In genomic region chr1:204065174-204065985, GRCh38 we compare ENCODE assay signal across 11 cellular contexts. TPM values are rescaled to one million over a fixed set of nuclear protein-coding genes. Genes with fewer than 3 reads are reported as not detected.
DNase-seq lines count a peak whose midpoint lies in the region; ATAC-seq and TF ChIP-seq lines count a peak whose summit lies in the region.
"Had no signal": no experiment of that assay in that cellular context is flagged by ENCODE, and none has a peak within 500 bp of the region (broad histone marks: within the 10 kb centered on the region; RNA-seq: fewer than 3 reads in every experiment).

No MANE protein-coding gene starts in this region.

- H3K27ac ChIP-seq in left ventricle myocardium inferior (replicated peaks) = peak overlapping the region; percentile 66

- ATAC-seq in GM18868 (IDR thresholded peaks at IDR 0.05; ENCODE audit: unreplicated experiment) = no peak
- ATAC-seq: Panc1 had no signal

- intact Hi-C loops in left ventricle myocardium inferior (cut with micrococcal nuclease) = no loop called here

- H3K9me3 ChIP-seq in left ventricle myocardium inferior (replicated peaks) = no peaks in the 10 kb centered on the region

- DNase-seq in H7 = peak; percentile 79
- peak; percentile 11 for DNase-seq in T1000 (lab: John Stamatoyannopoulos, UW)
- peak; percentile 64 for DNase-seq in left ventricle myocardium inferior
- peak; percentile 91 for DNase-seq in putamen (ENCODE audit: low spot score)
- DNase-seq in NOMO-1 treated with dmso at 0.1 percent for 144 hours (lab: John Stamatoyannopoulos, UW; ENCODE audit: unreplicated experiment) = no peak
- no peak for DNase-seq in HCEC 1CT
- no peak for DNase-seq in SW 1271 (lab: John Stamatoyannopoulos, UW)
- DNase-seq: activated T-cell treated with anti-CD3 and anti-CD28 coated beads, Interleukin-2, amount 50 U/mL, for 24 hours; stimulated activated CD4-positive, alpha-beta T cell treated with anti-CD3 and anti-CD28 coated beads, Interleukin-4, amount 100 ng/mL, for 24 hours had no signal

- H3K27me3 ChIP-seq in H7 (ENCODE audit: control insufficient read depth, insufficient read depth, low read length) (no peaks in the 10 kb centered on the region), left ventricle myocardium inferior (ENCODE audit: low read depth) (no peaks in the 10 kb centered on the region)

- no peak for TF ChIP-seq CTCF in left ventricle myocardium inferior (IDR thresholded peaks at IDR 0.05; ENCODE audit: borderline replicate concordance)

- peaks cover 19% of the 10 kb centered on the region for H3K4me1 ChIP-seq in left ventricle myocardium inferior

- H3K4me3 ChIP-seq in H7 (ENCODE audit: insufficient read depth, low read depth, low read length) = no peak overlapping the region
- no peak overlapping the region for H3K4me3 ChIP-seq in left ventricle myocardium inferior

- H3K36me3 ChIP-seq in H7 (replicated peaks; ENCODE audit: control insufficient read depth, insufficient read depth, low read length) (no peaks in the 10 kb centered on the region), left ventricle myocardium inferior (no peaks in the 10 kb centered on the region)

RNA-seq across cellular contexts. Expression of gene SOX13, which starts 7.5 kb away (rescaled TPM):
- 94.4 and 120 TPM in 2 replicates for total RNA-seq in H7 (2014; rRNA removed; shearing (Covaris generic))
- 13.1 TPM for total RNA-seq in left ventricle myocardium inferior

Comparison
In these comparisons a context has a peak if more than half of its experiments do, and no peak if none do; other contexts are left out.
1. DNase-seq: peak in H7 (single experiment), T1000 (single experiment), left ventricle myocardium inferior (single experiment) and putamen (single experiment); none in NOMO-1 treated with dmso at 0.1 percent for 144 hours (single experiment), HCEC 1CT (single experiment) and SW 1271 (0 of 2).